Comparison of ENCODE assay signal across 8 cellular contexts in the genomic region with DNA sequence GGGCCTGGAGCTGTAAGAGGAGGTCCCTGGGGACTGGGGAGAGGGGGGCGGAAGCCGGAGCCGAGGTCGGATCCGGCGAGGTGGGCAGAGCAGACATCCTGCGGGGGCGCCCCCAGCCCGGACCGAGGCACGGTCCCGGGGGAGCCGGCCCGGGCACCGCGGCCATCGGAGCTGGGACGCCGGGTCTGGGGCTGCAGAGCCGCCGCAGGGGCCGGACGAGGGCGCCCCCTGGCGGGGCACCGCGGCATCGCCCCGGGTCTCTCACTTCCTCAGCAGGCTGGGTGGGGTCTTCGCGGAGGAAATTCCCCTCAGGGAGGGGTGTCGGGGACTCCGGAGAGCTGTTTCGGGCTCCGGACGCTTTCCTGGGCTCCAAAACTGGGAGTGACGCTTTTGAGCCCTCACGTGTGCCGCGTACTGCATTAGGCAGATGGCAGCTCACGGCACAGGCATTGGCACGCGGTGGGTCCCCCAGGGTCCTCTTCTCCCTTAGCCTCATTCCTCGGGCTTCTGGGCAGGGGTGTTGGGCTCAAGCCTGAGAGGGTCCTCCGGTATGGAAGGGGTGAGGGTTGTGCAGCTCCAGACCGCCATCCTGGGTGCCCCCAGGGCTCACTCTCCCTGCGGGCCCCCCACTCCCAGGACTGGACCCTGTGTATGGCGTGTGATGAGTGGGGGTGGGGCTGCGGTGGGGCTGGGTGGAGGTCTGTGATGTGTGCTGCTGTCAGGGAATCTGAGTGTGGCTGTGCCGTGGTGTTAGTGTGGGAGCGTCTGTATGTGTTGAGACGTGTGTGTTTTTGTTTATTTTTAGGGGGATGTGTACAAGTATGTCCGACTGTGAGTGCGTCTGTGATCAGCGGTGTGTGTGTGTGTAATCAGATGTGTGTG. TPM values are rescaled to one million over a fixed set of nuclear protein-coding genes. Genes with fewer than 3 reads are reported as not detected.
DNase-seq lines count a peak whose midpoint lies in the region; ATAC-seq, FAIRE-seq and TF ChIP-seq lines count a peak whose summit lies in the region.

No MANE protein-coding gene starts in this region.

- WGBS in GM23248 (ENCODE audit: low coverage in 1 of 2, low lambda C conversion rate in 2 of 2, missing lambda C conversion rate in 2 of 2), 2 experiments: 4 to 5% methylated on average over 37 to 50 of the region's 55 CpGs
- 4% methylated on average over 16 of the region's 55 CpGs for WGBS in HepG2 (ENCODE audit: low lambda C conversion rate)

- H3K36me3 ChIP-seq in GM23248 (ENCODE audit: low read depth) (no peaks in the 10 kb centered on the region), SU-DHL-6 (ENCODE audit: low read length) (no peaks in the 10 kb centered on the region), HepG2 (replicated peaks in 1 of 2; ENCODE audit: control insufficient read depth in 1 of 2, insufficient read depth in 2 of 2, low read length in 2 of 2) (no peaks in the 10 kb centered on the region)

- TF ChIP-seq EP300 in HepG2 (IDR thresholded peaks at IDR 0.05; ENCODE audit: low read depth in 2 of 2, low read length in 2 of 2): no peak
- TF ChIP-seq EP300 in HepG2 (CRISPR knock-in tag; IDR thresholded peaks at IDR 0.05; ENCODE audit: borderline replicate concordance): no peak

- peak; percentile 88 for TF ChIP-seq RAD21 in HepG2 (CRISPR knock-in tag; IDR thresholded peaks at IDR 0.05)

- H3K4me2 ChIP-seq in GM23248 (ENCODE audit: unreplicated experiment) (peak overlapping the region; percentile 87), SU-DHL-6 (ENCODE audit: low read depth, low read length, poor library complexity, severe bottlenecking) (peak overlapping the region; percentile 22), HepG2 (ENCODE audit: low read depth, low read length) (peak overlapping the region; percentile 98)

- CTCF ChIA-PET in HepG2 (lab: Yijun Ruan, JAX; ENCODE audit: low intra/inter-chr PET ratio, low total read pairs): interaction anchor here (1.2 to 1.7 kb wide), 2 partner anchors 497 to 639 kb away, joined by 5 to 6 read pairs; no protein-coding TSS in a partner anchor

- no peak for FAIRE-seq in HepG2 (lab: Jason Lieb, UNC)

- POLR2A ChIA-PET in HepG2 (lab: Yijun Ruan, JAX): interaction anchor here (0.9 kb wide), 1 partner anchor 571 kb away, joined by 3 read pairs; no protein-coding TSS in a partner anchor

- BruUV-seq in HepG2 (replicated peaks; lab: Mats Ljungman, UMichigan): no TSS peak

- H3K27ac ChIP-seq in GM23248 (no peak overlapping the region), SU-DHL-6 (ENCODE audit: low read depth, low read length) (no peak overlapping the region), HepG2 (ENCODE audit: extremely low read length, insufficient read depth, low read length) (no peak overlapping the region)

- H4K20me1 ChIP-seq in GM23248 (ENCODE audit: insufficient read depth): no peaks in the 10 kb centered on the region
- H4K20me1 ChIP-seq in SU-DHL-6 (ENCODE audit: low read depth, low read length): no peaks in the 10 kb centered on the region
- H4K20me1 ChIP-seq in HepG2 (ENCODE audit: insufficient read depth, low read length): no peaks in the 10 kb centered on the region

- intact Hi-C loops in HepG2 (cut with micrococcal nuclease; ENCODE audit: unreplicated experiment): loop anchor here (2.0 kb wide), 1 partner anchor 638 kb away; no protein-coding TSS in a partner anchor

- H3K9me3 ChIP-seq in GM23248 (ENCODE audit: low read depth) (no peaks in the 10 kb centered on the region), SU-DHL-6 (ENCODE audit: insufficient read depth, low read length) (no peaks in the 10 kb centered on the region), HepG2 (ENCODE audit: low read length) (no peaks in the 10 kb centered on the region)

- ATAC-seq in HepG2: peak; percentile 58
- no peak for ATAC-seq in GM19023 (IDR thresholded peaks at IDR 0.05; ENCODE audit: unreplicated experiment)

- H3F3A ChIP-seq in GM23248 (ENCODE audit: insufficient read depth): peaks cover 1% of the 10 kb centered on the region; the same call in 1 of the 2 replicates
- no peaks in the 10 kb centered on the region for H3F3A ChIP-seq in SU-DHL-6 (ENCODE audit: insufficient read depth)

- H3K4me1 ChIP-seq in GM23248 (ENCODE audit: insufficient read depth) (peaks cover 10% of the 10 kb centered on the region; the same call in 1 of the 2 replicates), HepG2 (ENCODE audit: insufficient read depth, low read length) (peaks cover 57% of the 10 kb centered on the region)

- H3K4me3 ChIP-seq in GM23248: peak overlapping the region; percentile 71
- H3K4me3 ChIP-seq in SU-DHL-6 (ENCODE audit: insufficient read depth, low read length, poor library complexity, severe bottlenecking): no peak overlapping the region
- H3K4me3 ChIP-seq in cardiac fibroblast (replicated peaks in 1 of 2; ENCODE audit: low read depth in 2 of 2, low read length in 2 of 2): peak overlapping the region; percentile 42 to 52
- H3K4me3 ChIP-seq in HepG2 (replicated peaks in 1 of 3; ENCODE audit: insufficient read depth in 1 of 3, low read depth in 2 of 3, low read length in 3 of 3): peak overlapping the region; percentile 52 to 75 (median 55)

- H3K9ac ChIP-seq in GM23248 (no peak overlapping the region), SU-DHL-6 (ENCODE audit: low read length) (no peak overlapping the region), HepG2 (ENCODE audit: insufficient read depth, low read depth, low read length) (0 out of 2 replicates have a peak overlapping the region, but pooled peaks have one; percentile 49)

- H3K27me3 ChIP-seq in GM23248 (replicated peaks; ENCODE audit: insufficient read depth) (peaks cover 44% of the 10 kb centered on the region), SU-DHL-6 (ENCODE audit: low read length) (no peaks in the 10 kb centered on the region), HepG2 (ENCODE audit: control insufficient read depth in 1 of 2, insufficient read depth in 2 of 2, low read length in 2 of 2) (peaks cover 4 to 57% of the 10 kb centered on the region in 2 experiments; a peak in 4 of 5 replicates)

- in situ Hi-C loops in GM23248 (cut with MboI): loop anchor here (10.0 kb wide), 1 partner anchor 316 kb away; no protein-coding TSS in a partner anchor
- in situ Hi-C loops in HepG2 (cut with HindIII; ENCODE audit: extremely low pct_ligation_motif_present, low pct_unique_long_range_greater_than_20kb): loop anchor here (25.0 kb wide), 1 partner anchor 629 kb away; no protein-coding TSS in a partner anchor

- no peak for TF ChIP-seq POLR2A in HepG2 (IDR thresholded peaks at IDR 0.05; ENCODE audit: insufficient read depth in 1 of 2, low read depth in 2 of 2, low read length in 2 of 2)

- H2AFZ ChIP-seq in GM23248: peak overlapping the region; percentile 63
- H2AFZ ChIP-seq in SU-DHL-6 (ENCODE audit: low read depth, low read length, severe bottlenecking): no peak overlapping the region
- no peak overlapping the region for H2AFZ ChIP-seq in HepG2 (ENCODE audit: low read length)

- H3K9me2 ChIP-seq in GM23248 (ENCODE audit: insufficient read depth) (no peaks in the 10 kb centered on the region), SU-DHL-6 (replicated peaks; ENCODE audit: insufficient read depth, low read length) (no peaks in the 10 kb centered on the region)

- DNase-seq in AG09319 (ENCODE audit: extremely low read depth, low read depth) (no peak), GM23248 (peak; percentile 44), cardiac fibroblast (ENCODE audit: low read depth in 2 of 2) (peak; percentile 31 to 32), HepG2 (ENCODE audit: low spot score) (no peak)
- DNase-seq in stimulated activated CD8-positive, alpha-beta memory T cell treated with anti-CD3 and anti-CD28 coated beads, Interleukin-4, amount 100 ng/mL, for 48 hours: peak; percentile 71
- no peak for DNase-seq in NK-92 treated with Interleukin-12 subunit alpha and Interleukin-12 subunit beta, amount 100 ng/mL, for 24 hours (lab: John Stamatoyannopoulos, UW)

- TF ChIP-seq CTCF in AG09319 (IDR thresholded peaks at IDR 0.05; ENCODE audit: low read depth, low read length): peak; percentile 75
- peak; percentile 84 for TF ChIP-seq CTCF in SU-DHL-6 (IDR thresholded peaks at IDR 0.05; ENCODE audit: insufficient read depth, low read length, poor library complexity, severe bottlenecking)
- TF ChIP-seq CTCF in cardiac fibroblast (IDR thresholded peaks at IDR 0.05; ENCODE audit: low read depth, low read length): peak; percentile 70
- TF ChIP-seq CTCF in HepG2 (CRISPR knock-in tag; IDR thresholded peaks at IDR 0.05): peak; percentile 80

- H3K79me2 ChIP-seq in GM23248 (ENCODE audit: insufficient read depth) (no peaks in the 10 kb centered on the region), SU-DHL-6 (ENCODE audit: insufficient read depth, low read length) (no peaks in the 10 kb centered on the region), HepG2 (ENCODE audit: insufficient read depth, low read length) (no peaks in the 10 kb centered on the region)

TF ChIP-seq in HepG2, 621 proteins besides CTCF, POLR2A, EP300 and RAD21 (continues in another document):
- no peak for TF ChIP-seq XRCC5 (optimal IDR thresholded peaks at IDR 0.05; ENCODE audit: low read length)
- TF ChIP-seq CEBPB (IDR thresholded peaks at IDR 0.05; ENCODE audit: borderline replicate concordance, low read depth, low read length): no peak

RNA-seq across cellular contexts. Expression of a gene that starts 29.6 kb away (rescaled TPM):
- total RNA-seq in GM23248 (2014; rRNA removed; shearing (Covaris generic)): not detected in 2 replicates
- polyA plus RNA-seq in GM23248 (2016; fragmentation: Nextera tagmentation; extraction: Ambion mirVana): not detected in 2 replicates
- total RNA-seq in HepG2 (2016; rRNA removed; fragmentation: Illumina TruSeq; extraction: Trizol): not detected in 2 replicates
- not detected in 2 replicates for total RNA-seq in HepG2 (2016; cell fraction: cytosol; rRNA removed; fragmentation: Illumina TruSeq; extraction: Trizol; ENCODE audit: low read depth)
- total RNA-seq in HepG2 (2016; cell fraction: insoluble cytoplasmic fraction; rRNA removed; fragmentation: Illumina TruSeq; extraction: Trizol): not detected in 2 replicates
- total RNA-seq in HepG2 (2016; cell fraction: membrane; rRNA removed; fragmentation: Illumina TruSeq; extraction: Trizol): not detected in 2 replicates
- total RNA-seq in HepG2 (2016; cell fraction: nucleus; rRNA removed; fragmentation: Illumina TruSeq; extraction: Trizol): not detected in 2 replicates
- not detected in 2 replicates for polyA plus RNA-seq in HepG2 (2011; rRNA removed)
- not detected in 2 replicates for polyA plus RNA-seq in HepG2 (2011; cell fraction: cytosol; rRNA removed)
- polyA plus RNA-seq in HepG2 (2011; cell fraction: nucleus; rRNA removed): 0.12 TPM in 1 of 2 replicates, not detected in the other
- polyA plus RNA-seq in HepG2 (2012): not detected in 2 replicates
- not detected in 2 replicates for polyA plus RNA-seq in HepG2 (2016; cell fraction: cytosol; fragmentation: Illumina TruSeq; extraction: Trizol; ENCODE audit: low read depth)
- polyA plus RNA-seq in HepG2 (2016; cell fraction: insoluble cytoplasmic fraction; fragmentation: Illumina TruSeq; extraction: Trizol; ENCODE audit: low read depth): not detected in 2 replicates
- polyA plus RNA-seq in HepG2 (2016; cell fraction: membrane; fragmentation: Illumina TruSeq; extraction: Trizol; ENCODE audit: low read depth): not detected in 2 replicates
- polyA plus RNA-seq in HepG2 (2016; cell fraction: nucleus; fragmentation: Illumina TruSeq; extraction: Trizol; ENCODE audit: insufficient read depth, low read depth): not detected in 2 replicates
- 16.6 TPM in 1 of 2 replicates, not detected in the other for polyA minus RNA-seq in HepG2 (2011; rRNA and poly(A)+ RNA removed; ENCODE audit: low replicate concordance)
- polyA minus RNA-seq in HepG2 (2011; cell fraction: cytosol; rRNA and poly(A)+ RNA removed): 0.44 TPM in 1 of 2 replicates, not detected in the other
- polyA minus RNA-seq in HepG2 (2011; cell fraction: nucleus; rRNA and poly(A)+ RNA removed): not detected in 2 replicates

Comparison
In these comparisons a context has a peak if more than half of its experiments do, and no peak if none do; other contexts are left out.
1. DNase-seq: peak in GM23248 (single experiment), cardiac fibroblast (2 of 2) and stimulated activated CD8-positive, alpha-beta memory T cell treated with anti-CD3 and anti-CD28 coated beads, Interleukin-4, amount 100 ng/mL, for 48 hours (single experiment); none in AG09319 (single experiment), HepG2 (single experiment) and NK-92 treated with Interleukin-12 subunit alpha and Interleukin-12 subunit beta, amount 100 ng/mL, for 24 hours (single experiment).
2. H3K4me2 ChIP-seq: peak in every context shown above with its lines; median percentile 98 in HepG2; 87 in GM23248; 22 in SU-DHL-6.
3. Peak in every context shown above with its lines, with median percentiles within 50 percentile points of each other: CTCF ChIP-seq.